In genomic region chr12:107574691-107575090, GRCh38 we compare ENCODE assay signal across 24 cellular contexts.
"Had no signal": no experiment of that assay in that cellular context is flagged by ENCODE, and none has a peak within 500 bp of the region (broad histone marks: within the 10 kb centered on the region; RNA-seq: fewer than 3 reads in every experiment).

No MANE protein-coding gene starts in this region.

- H3K79me2 ChIP-seq: hepatocyte had no signal

- H3K4me2 ChIP-seq: hepatocyte had no signal

- H3K4me3 ChIP-seq: colonic mucosa, coronary artery, dorsolateral prefrontal cortex, esophagus muscularis mucosa, esophagus squamous epithelium, gastrocnemius medialis, gastroesophageal sphincter, heart left ventricle, heart right ventricle, hepatocyte had no signal

- H3K9me3 ChIP-seq: colonic mucosa, esophagus muscularis mucosa, esophagus squamous epithelium, gastrocnemius medialis had no signal

- H3K27me3 ChIP-seq: colonic mucosa, esophagus squamous epithelium, foreskin keratinocyte had no signal

- H3K4me1 ChIP-seq: colonic mucosa, esophagus muscularis mucosa, esophagus squamous epithelium, foreskin keratinocyte, gastrocnemius medialis, gastroesophageal sphincter, heart left ventricle had no signal

- H3K27ac ChIP-seq: colonic mucosa, coronary artery, dorsolateral prefrontal cortex, epithelial cell of prostate, esophagus muscularis mucosa, esophagus squamous epithelium, foreskin keratinocyte, gastrocnemius medialis, gastroesophageal sphincter, heart left ventricle, heart right ventricle, hepatocyte had no signal

- DNase-seq: colonic mucosa; cortex of kidney; dermis blood vessel endothelial cell; dorsolateral prefrontal cortex; effector CD4-positive, alpha-beta T cell; effector memory CD4-positive, alpha-beta T cell; effector memory CD8-positive, alpha-beta T cell; endodermal cell; erythroblast; esophagus squamous epithelium; foreskin fibroblast; foreskin keratinocyte; foreskin melanocyte; gastrocnemius medialis; glutamatergic neuron; head of caudate nucleus; heart left ventricle; heart right ventricle had no signal

- ATAC-seq: effector memory CD8-positive, alpha-beta T cell; esophagus mucosa; foreskin keratinocyte; gastrocnemius medialis; gastroesophageal sphincter; heart left ventricle; heart right ventricle had no signal

- H2AFZ ChIP-seq: hepatocyte had no signal

- H3K36me3 ChIP-seq: colonic mucosa, esophagus muscularis mucosa, esophagus squamous epithelium, gastrocnemius medialis, gastroesophageal sphincter, heart left ventricle, heart right ventricle had no signal
